ENCODE assay signal across 27 cellular contexts in genomic region chr11:112728288-112728687, GRCh38.
"Had no signal": no experiment of that assay in that cellular context is flagged by ENCODE, and none has a peak within 500 bp of the region (broad histone marks: within the 10 kb centered on the region; RNA-seq: fewer than 3 reads in every experiment).

No MANE protein-coding gene starts in this region.

- ATAC-seq: left colon; left lung; natural killer cell; right cardiac atrium; sciatic nerve; stimulated activated effector memory CD8-positive, alpha-beta T cell treated with anti-CD3 and anti-CD28 coated beads, Interleukin-12 subunit alpha, Interleukin-12 subunit beta, amount 100 ng/mL, for 72 hours had no signal

- H3K4me3 Mint-ChIP-seq: mesothelial cell of epicardium; naive B cell; natural killer cell; nephron progenitor cell; neural progenitor cell; stimulated activated effector memory CD8-positive, alpha-beta T cell treated with anti-CD3 and anti-CD28 coated beads, Interleukin-12 subunit alpha, Interleukin-12 subunit beta, amount 100 ng/mL, for 72 hours; stimulated activated naive CD8-positive, alpha-beta T cell treated with anti-CD3 and anti-CD28 coated beads, Interleukin-15, Interleukin-2, amounts not matched to agents 100 ng/mL and 50 ng/mL, for 24 hours; type B pancreatic cell had no signal

- H3K27me3 Mint-ChIP-seq: naive B cell had no signal

- H3K4me3 ChIP-seq: left lung, lung, neural progenitor cell, ovary, skin epidermis, suprapubic skin, thoracic aorta, tibial artery, uterus had no signal

- H3K36me3 ChIP-seq: left lung, neural progenitor cell, neutrophil, ovary, suprapubic skin, thoracic aorta, tibial artery, uterus had no signal

- H2AFZ ChIP-seq: neural progenitor cell had no signal

- DNase-seq: hippocampal formation; kidney; left colon; left lung; mesendoderm; naive B cell; natural killer cell; nephron progenitor cell; occipital lobe; ovary; right cardiac atrium; stimulated activated CD4-positive, alpha-beta T cell treated with anti-CD3 and anti-CD28 coated beads, Interleukin-4, amount 100 ng/mL, for 24 hours; stimulated activated naive CD4-positive, alpha-beta T cell; tibial artery had no signal

- H3K27ac ChIP-seq: left lung, neural progenitor cell, neutrophil, ovary, skin epidermis, suprapubic skin, thoracic aorta, tibial artery, uterus had no signal

- H3K4me1 Mint-ChIP-seq: naive B cell; natural killer cell; stimulated activated effector memory CD8-positive, alpha-beta T cell treated with anti-CD3 and anti-CD28 coated beads, Interleukin-12 subunit alpha, Interleukin-12 subunit beta, amount 100 ng/mL, for 72 hours had no signal

- H3K27me3 ChIP-seq: neural progenitor cell, neutrophil, ovary, uterus had no signal

- H3K27ac Mint-ChIP-seq: mesothelial cell of epicardium; naive B cell; natural killer cell; nephron progenitor cell; neural progenitor cell; progenitor cell of endocrine pancreas; stimulated activated effector memory CD8-positive, alpha-beta T cell treated with anti-CD3 and anti-CD28 coated beads, Interleukin-12 subunit alpha, Interleukin-12 subunit beta, amount 100 ng/mL, for 72 hours; stimulated activated naive CD8-positive, alpha-beta T cell treated with anti-CD3 and anti-CD28 coated beads, Interleukin-15, Interleukin-2, amounts not matched to agents 100 ng/mL and 50 ng/mL, for 24 hours; type B pancreatic cell had no signal

- H3K9ac ChIP-seq: neural progenitor cell had no signal

- H3K4me1 ChIP-seq: left lung, neural progenitor cell, suprapubic skin, tibial artery had no signal

- H3K9me3 ChIP-seq: left lung, neutrophil, ovary, suprapubic skin, thoracic aorta, tibial artery, uterus had no signal

- H3K9me3 Mint-ChIP-seq: mesothelial cell of epicardium; natural killer cell; nephron progenitor cell; neural progenitor cell; stimulated activated effector memory CD8-positive, alpha-beta T cell treated with anti-CD3 and anti-CD28 coated beads, Interleukin-12 subunit alpha, Interleukin-12 subunit beta, amount 100 ng/mL, for 72 hours; stimulated activated naive CD8-positive, alpha-beta T cell treated with anti-CD3 and anti-CD28 coated beads, Interleukin-15, Interleukin-2, amounts not matched to agents 100 ng/mL and 50 ng/mL, for 24 hours; type B pancreatic cell had no signal

- H3K36me3 Mint-ChIP-seq: mesothelial cell of epicardium; naive B cell; natural killer cell; neural progenitor cell; stimulated activated effector memory CD8-positive, alpha-beta T cell treated with anti-CD3 and anti-CD28 coated beads, Interleukin-12 subunit alpha, Interleukin-12 subunit beta, amount 100 ng/mL, for 72 hours; type B pancreatic cell had no signal

- H3K4me2 ChIP-seq: neural progenitor cell had no signal
